In the genomic region with DNA sequence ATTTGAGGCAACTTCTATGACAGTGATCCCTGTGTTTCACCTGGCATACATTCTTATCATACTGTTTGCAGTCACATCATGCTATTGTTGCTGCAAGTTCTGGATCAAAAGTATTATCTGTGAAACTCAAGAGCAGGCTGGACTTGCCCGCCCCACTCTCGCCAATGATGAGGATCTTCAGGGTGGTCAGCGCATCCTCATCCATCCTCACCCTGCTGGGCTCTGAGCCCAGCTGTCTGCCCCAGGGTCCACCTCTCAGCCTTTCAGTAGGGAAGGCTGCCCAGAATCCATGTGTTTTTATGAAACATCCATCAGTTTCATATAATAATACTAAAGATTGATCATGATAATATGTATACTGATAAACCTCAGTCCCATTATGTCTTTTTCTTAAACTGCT, we compare ENCODE assay signal across 18 cellular contexts. TPM values are rescaled to one million over a fixed set of nuclear protein-coding genes. Genes with fewer than 3 reads are reported as not detected.
DNase-seq lines count a peak whose midpoint lies in the region; ATAC-seq, FAIRE-seq and TF ChIP-seq lines count a peak whose summit lies in the region.
"Had no signal": no experiment of that assay in that cellular context is flagged by ENCODE, and none has a peak within 500 bp of the region (broad histone marks: within the 10 kb centered on the region; RNA-seq: fewer than 3 reads in every experiment).

No MANE protein-coding gene starts in this region.

- WGBS in GM23248 (ENCODE audit: low coverage in 1 of 2, low lambda C conversion rate in 2 of 2, missing lambda C conversion rate in 2 of 2), 2 experiments = 62 to 65% methylated on average over 3 of the region's 3 CpGs
- WGBS in thyroid gland, 2 donors = 90 to 97% methylated on average over 3 of the region's 3 CpGs
- WGBS in ovary, 3 donors = 90 to 92% (median 90%) methylated on average over 3 of the region's 3 CpGs

- peak; percentile 52 for FAIRE-seq in keratinocyte (lab: Jason Lieb, UNC)

- dilution Hi-C loops in keratinocyte (cut with MboI; ENCODE audit: extremely low pct_ligation_motif_present, low sequenced_read_pairs) = no loop called here

- H3K9me2 ChIP-seq in GM23248 (ENCODE audit: insufficient read depth) = no peaks in the 10 kb centered on the region

- H3K9ac ChIP-seq in GM23248 = no peak overlapping the region
- no peak overlapping the region for H3K9ac ChIP-seq in keratinocyte (ENCODE audit: control insufficient read depth, extremely low read depth, insufficient read depth, low read length)

- in situ Hi-C loops in GM23248 (cut with MboI) = no loop called here

- DNase-seq in A172 (ENCODE audit: low spot score) = peak; percentile 6
- no peak for DNase-seq in GM23248
- DNase-seq in keratinocyte (ENCODE audit: low read depth, low spot score) = no peak
- DNase-seq in thyroid gland = no peak
- no peak for DNase-seq in middle frontal gyrus (ENCODE audit: extremely low spot score, low spot score)
- no peak for DNase-seq in ovary
- DNase-seq: COR-L47, DMS153, H7, MV-4-11, NCI-H1417, NCI-H187 treated with DMSO at 0.1 percent for 48 hours, NCI-H748 treated with DMSO at 0.1 percent for 48 hours, OCI-M1 had no signal

- no peak for TF ChIP-seq CTCF in keratinocyte (optimal IDR thresholded peaks at IDR 0.05 in 1 of 3, IDR thresholded peaks at IDR 0.05 in 1 of 3, conservative IDR thresholded peaks at IDR 0.05 in 1 of 3; ENCODE audit: extremely low read depth in 1 of 3, insufficient read depth in 2 of 3, low read length in 3 of 3)
- no peak for TF ChIP-seq CTCF in thyroid gland (IDR thresholded peaks at IDR 0.05)
- TF ChIP-seq CTCF in ovary (IDR thresholded peaks at IDR 0.05) = no peak

- intact Hi-C loops in thyroid gland (cut with DNase I) = no loop called here
- intact Hi-C loops in ovary (cut with DNase I) = no loop called here

- TF ChIP-seq POLR2A in thyroid gland (IDR thresholded peaks at IDR 0.05) (no peak), ovary (IDR thresholded peaks at IDR 0.05) (no peak)

- no peaks in the 10 kb centered on the region for H3K79me2 ChIP-seq in GM23248 (ENCODE audit: insufficient read depth)
- H3K79me2 ChIP-seq in keratinocyte (ENCODE audit: control insufficient read depth, insufficient read depth, low read length) = no peaks in the 10 kb centered on the region

- H3K4me1 ChIP-seq in GM23248 (ENCODE audit: insufficient read depth) (peaks cover 12% of the 10 kb centered on the region), keratinocyte (ENCODE audit: control insufficient read depth, extremely low read depth, insufficient read depth, low read length) (peaks cover 11% of the 10 kb centered on the region), thyroid gland (no peaks in the 10 kb centered on the region), ovary (ENCODE audit: insufficient read depth) (no peaks in the 10 kb centered on the region)

- no peaks in the 10 kb centered on the region for H3K9me1 ChIP-seq in keratinocyte (ENCODE audit: control insufficient read depth, extremely low read depth, insufficient read depth, low read length)

- peaks cover 9% of the 10 kb centered on the region for H3F3A ChIP-seq in GM23248 (ENCODE audit: insufficient read depth)

- H4K20me1 ChIP-seq in GM23248 (ENCODE audit: insufficient read depth) = no peaks in the 10 kb centered on the region
- no peaks in the 10 kb centered on the region for H4K20me1 ChIP-seq in keratinocyte (ENCODE audit: control insufficient read depth, extremely low read depth, insufficient read depth, low read length)

- H3K27ac ChIP-seq in GM23248 (no peak overlapping the region), keratinocyte (ENCODE audit: control insufficient read depth, insufficient read depth, low read length) (no peak overlapping the region), thyroid gland (no peak overlapping the region), ovary (no peak overlapping the region)
- H3K27ac ChIP-seq: C4-2B, HL-60 had no signal

- H3K9me3 ChIP-seq in GM23248 (ENCODE audit: low read depth) (no peaks in the 10 kb centered on the region), keratinocyte (ENCODE audit: control insufficient read depth, low read depth, low read length) (no peaks in the 10 kb centered on the region), thyroid gland (no peaks in the 10 kb centered on the region), ovary (no peaks in the 10 kb centered on the region)

- H3K4me3 ChIP-seq in GM23248 = no peak overlapping the region
- H3K4me3 ChIP-seq in keratinocyte (ENCODE audit: control insufficient read depth in 2 of 3, extremely low read depth in 1 of 3, insufficient read depth in 2 of 3, low read depth in 1 of 3, low read length in 3 of 3) = no peak overlapping the region
- no peak overlapping the region for H3K4me3 ChIP-seq in thyroid gland (replicated peaks in 1 of 3)
- no peak overlapping the region for H3K4me3 ChIP-seq in ovary

- H3K36me3 ChIP-seq in GM23248 (ENCODE audit: low read depth) (no peaks in the 10 kb centered on the region), keratinocyte (ENCODE audit: control insufficient read depth in 2 of 2, extremely low read depth in 1 of 2, insufficient read depth in 2 of 2, low read length in 2 of 2) (no peaks in the 10 kb centered on the region), thyroid gland (no peaks in the 10 kb centered on the region), ovary (no peaks in the 10 kb centered on the region)

- H2AFZ ChIP-seq in GM23248 (no peak overlapping the region), keratinocyte (ENCODE audit: control insufficient read depth, low read length) (no peak overlapping the region)

- H3K27me3 ChIP-seq in GM23248 (replicated peaks; ENCODE audit: insufficient read depth) (no peaks in the 10 kb centered on the region; the same call in 1 of the 2 replicates), keratinocyte (ENCODE audit: control insufficient read depth, extremely low read depth, insufficient read depth, low read length) (no peaks in the 10 kb centered on the region), thyroid gland (no peaks in the 10 kb centered on the region), ovary (no peaks in the 10 kb centered on the region)

- TF ChIP-seq EP300 in ovary (IDR thresholded peaks at IDR 0.05) = no peak

- H3K4me2 ChIP-seq in GM23248 (ENCODE audit: unreplicated experiment) (peak overlapping the region; percentile 43), keratinocyte (ENCODE audit: control insufficient read depth, extremely low read depth, insufficient read depth, low read depth, low read length) (peak overlapping the region; percentile 39)

- peak; percentile 66 for ATAC-seq in SK-N-SH treated with all-trans-retinoic acid at 6 μM for 48 hours
- no peak for ATAC-seq in GM21529 (IDR thresholded peaks at IDR 0.05; ENCODE audit: unreplicated experiment)

TF ChIP-seq in SK-N-SH treated with all-trans-retinoic acid at 6 μM for 48 hours, 23 proteins besides CTCF, POLR2A, EP300 and RAD21 (continues in another document):
- TF ChIP-seq ZNF565 (CRISPR knock-in tag; conservative IDR thresholded peaks at IDR 0.05; ENCODE audit: low read depth) (no peak), RARB (CRISPR knock-in tag; IDR thresholded peaks at IDR 0.05) (no peak), OSR1 (CRISPR knock-in tag; IDR thresholded peaks at IDR 0.05) (no peak)
- TF ChIP-seq, protein P1, sequence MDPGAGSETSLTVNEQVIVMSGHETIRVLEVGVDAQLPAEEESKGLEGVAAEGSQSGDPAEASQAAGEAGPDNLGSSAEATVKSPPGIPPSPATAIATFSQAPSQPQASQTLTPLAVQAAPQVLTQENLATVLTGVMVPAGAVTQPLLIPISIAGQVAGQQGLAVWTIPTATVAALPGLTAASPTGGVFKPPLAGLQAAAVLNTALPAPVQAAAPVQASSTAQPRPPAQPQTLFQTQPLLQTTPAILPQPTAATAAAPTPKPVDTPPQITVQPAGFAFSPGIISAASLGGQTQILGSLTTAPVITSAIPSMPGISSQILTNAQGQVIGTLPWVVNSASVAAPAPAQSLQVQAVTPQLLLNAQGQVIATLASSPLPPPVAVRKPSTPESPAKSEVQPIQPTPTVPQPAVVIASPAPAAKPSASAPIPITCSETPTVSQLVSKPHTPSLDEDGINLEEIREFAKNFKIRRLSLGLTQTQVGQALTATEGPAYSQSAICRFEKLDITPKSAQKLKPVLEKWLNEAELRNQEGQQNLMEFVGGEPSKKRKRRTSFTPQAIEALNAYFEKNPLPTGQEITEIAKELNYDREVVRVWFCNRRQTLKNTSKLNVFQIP (CRISPR knock-in tag; IDR thresholded peaks at IDR 0.05; ENCODE audit: borderline replicate concordance, low read depth) = no peak

RNA-seq across cellular contexts. Expression of gene KIF5B, which starts 55.4 kb away (rescaled TPM):
- total RNA-seq in A172 (2014; rRNA removed; shearing (Covaris generic)) = 158 and 206 TPM in 2 replicates
- total RNA-seq in GM23248 (2014; rRNA removed; shearing (Covaris generic)) = 133 and 137 TPM in 2 replicates
- 79.6 and 81.5 TPM in 2 replicates for polyA plus RNA-seq in GM23248 (2016; fragmentation: Nextera tagmentation; extraction: Ambion mirVana)
- 50.5 to 82.1 TPM (median 61.9 TPM) in 3 replicates for polyA plus RNA-seq in keratinocyte
- 530 TPM for polyA plus RNA-seq in keratinocyte (2011; ENCODE audit: low read depth)
- polyA plus RNA-seq in keratinocyte (2011; cell fraction: cytosol; rRNA removed) = 53.0 and 78.8 TPM in 2 replicates
- polyA plus RNA-seq in keratinocyte (2011; cell fraction: nucleus; rRNA removed) = 49.7 and 76.4 TPM in 2 replicates
- polyA plus RNA-seq in keratinocyte (2012; ENCODE audit: low replicate concordance) = 78.7 and 85.6 TPM in 2 replicates
- polyA minus RNA-seq in keratinocyte = 14.3 to 90.5 TPM (median 37.5 TPM) in 3 replicates
- 72.5 TPM for polyA minus RNA-seq in keratinocyte (2011; cell fraction: cytosol; rRNA and poly(A)+ RNA removed)
- 44.1 and 97.3 TPM in 2 replicates for polyA minus RNA-seq in keratinocyte (2011; cell fraction: nucleus; rRNA and poly(A)+ RNA removed)
- total RNA-seq in thyroid gland = 100 to 1,000 TPM in 1 of 4 donors, 10 to 100 TPM in 3; 83.6 to 115 (median 92.1) TPM
- 10 to 100 TPM; 56.6 to 95.8 (median 64.6) TPM for total RNA-seq in ovary
- polyA plus RNA-seq in ovary = 10 to 100 TPM; 29.0 to 43.6 TPM
